Comparison of ENCODE assay signal across 8 cellular contexts in the genomic region with DNA sequence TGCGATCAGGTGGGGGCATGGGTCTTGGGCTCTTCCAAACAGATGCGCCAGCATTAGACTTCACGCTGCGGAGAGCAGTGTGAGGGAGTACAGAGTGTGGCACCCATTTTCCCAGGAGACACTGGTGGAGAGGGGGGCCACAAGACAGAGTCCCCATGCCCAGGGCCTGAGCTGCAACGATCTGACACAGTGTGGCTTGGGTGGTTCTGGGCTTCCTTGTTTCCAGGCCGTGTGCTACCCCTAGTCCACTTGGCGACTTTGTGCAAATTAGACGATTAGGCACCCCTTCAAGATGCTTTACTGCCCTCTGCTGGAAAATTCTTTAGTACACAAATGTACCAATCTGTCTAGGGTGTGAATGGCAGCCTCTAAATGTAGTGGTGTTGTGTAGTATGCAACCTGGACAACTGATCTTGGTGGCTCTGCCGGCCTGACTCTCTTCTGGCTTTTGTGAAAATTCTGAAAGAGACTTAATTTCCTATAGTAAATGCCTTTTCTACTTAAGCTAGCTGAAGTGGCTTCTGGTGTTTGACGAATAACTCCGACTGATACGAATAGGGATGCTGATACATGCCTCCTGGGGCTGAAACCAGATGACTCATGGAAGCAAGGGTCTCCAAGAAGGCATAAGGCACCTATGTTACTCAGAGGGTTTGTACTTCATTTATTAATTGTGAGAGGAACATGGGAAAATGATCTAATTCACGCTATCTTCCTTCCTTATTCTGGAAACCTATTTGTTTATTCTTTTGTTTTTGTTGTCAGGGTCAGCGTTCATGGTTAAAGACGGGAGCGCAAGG.
DNase-seq lines count a peak whose midpoint lies in the region; ATAC-seq and TF ChIP-seq lines count a peak whose summit lies in the region.

No MANE protein-coding gene starts in this region.

- peak overlapping the region in 2 of 7 donors; percentile 23 to 75 for H3K27ac Mint-ChIP-seq in CD14-positive monocyte
- peak overlapping the region; percentile 96 for H3K27ac Mint-ChIP-seq in neural crest cell (ENCODE audit: unreplicated experiment)

- H3K27me3 Mint-ChIP-seq in CD14-positive monocyte (ENCODE audit: low read depth in 3 of 3): peaks cover 7 to 16% (median 10%) of the 10 kb centered on the region in 3 donors
- H3K27me3 Mint-ChIP-seq in neural crest cell (ENCODE audit: low read depth): peaks cover 11% of the 10 kb centered on the region

- no peaks in the 10 kb centered on the region for H3K9me3 Mint-ChIP-seq in CD14-positive monocyte
- H3K9me3 Mint-ChIP-seq in neural crest cell: no peaks in the 10 kb centered on the region

- H3K4me1 Mint-ChIP-seq in CD14-positive monocyte (peaks cover 3% of the 10 kb centered on the region), neural crest cell (peaks cover 28% of the 10 kb centered on the region)

- no peak overlapping the region for H3K4me3 ChIP-seq in fibroblast of mammary gland (ENCODE audit: control insufficient read depth, low read depth, low read length)

- TF ChIP-seq CTCF in CD14-positive monocyte (IDR thresholded peaks at IDR 0.05): peak; percentile 75
- peak; percentile 61 for TF ChIP-seq CTCF in fibroblast of mammary gland (conservative IDR thresholded peaks at IDR 0.05; ENCODE audit: control insufficient read depth, insufficient read depth, low read depth, low read length)
- TF ChIP-seq CTCF in neural crest cell (conservative IDR thresholded peaks at IDR 0.05): peak; percentile 68

- H3K36me3 Mint-ChIP-seq in CD14-positive monocyte (no peaks in the 10 kb centered on the region), neural crest cell (ENCODE audit: low read depth) (no peaks in the 10 kb centered on the region)

- ATAC-seq in GM19395 (IDR thresholded peaks at IDR 0.05; ENCODE audit: unreplicated experiment) (peak; percentile 61), GM21576 (IDR thresholded peaks at IDR 0.05; ENCODE audit: unreplicated experiment) (no peak), GM19023 (IDR thresholded peaks at IDR 0.05; ENCODE audit: unreplicated experiment) (no peak)

- H3K4me3 Mint-ChIP-seq in CD14-positive monocyte: peak overlapping the region in 1 of 2 donors; percentile 23
- H3K4me3 Mint-ChIP-seq in neural crest cell: no peak overlapping the region

- no peak for DNase-seq in CD14-positive monocyte (ENCODE audit: low spot score)
- peak; percentile 83 for DNase-seq in NCI-H2107 (lab: John Stamatoyannopoulos, UW)
- DNase-seq in T1000 (lab: John Stamatoyannopoulos, UW): peak; percentile 19
- DNase-seq in fibroblast of mammary gland (ENCODE audit: low read depth): peak; percentile 71
- DNase-seq in neural crest cell (ENCODE audit: low read depth, low spot score): no peak

- intact Hi-C loops in CD14-positive monocyte (cut with micrococcal nuclease): loop anchor here (1.0 to 10.0 kb wide), 4 partner anchors 90 to 422 kb away; a partner anchor contains a TSS

Comparison
In these comparisons a context has a peak if more than half of its experiments do, and no peak if none do; other contexts are left out.
1. DNase-seq: peak in NCI-H2107 (single experiment), T1000 (single experiment) and fibroblast of mammary gland (single experiment); none in CD14-positive monocyte (single experiment) and neural crest cell (single experiment).
2. Peak in every context shown above with its lines, with median percentiles within 50 percentile points of each other: CTCF ChIP-seq.